In the genomic region with DNA sequence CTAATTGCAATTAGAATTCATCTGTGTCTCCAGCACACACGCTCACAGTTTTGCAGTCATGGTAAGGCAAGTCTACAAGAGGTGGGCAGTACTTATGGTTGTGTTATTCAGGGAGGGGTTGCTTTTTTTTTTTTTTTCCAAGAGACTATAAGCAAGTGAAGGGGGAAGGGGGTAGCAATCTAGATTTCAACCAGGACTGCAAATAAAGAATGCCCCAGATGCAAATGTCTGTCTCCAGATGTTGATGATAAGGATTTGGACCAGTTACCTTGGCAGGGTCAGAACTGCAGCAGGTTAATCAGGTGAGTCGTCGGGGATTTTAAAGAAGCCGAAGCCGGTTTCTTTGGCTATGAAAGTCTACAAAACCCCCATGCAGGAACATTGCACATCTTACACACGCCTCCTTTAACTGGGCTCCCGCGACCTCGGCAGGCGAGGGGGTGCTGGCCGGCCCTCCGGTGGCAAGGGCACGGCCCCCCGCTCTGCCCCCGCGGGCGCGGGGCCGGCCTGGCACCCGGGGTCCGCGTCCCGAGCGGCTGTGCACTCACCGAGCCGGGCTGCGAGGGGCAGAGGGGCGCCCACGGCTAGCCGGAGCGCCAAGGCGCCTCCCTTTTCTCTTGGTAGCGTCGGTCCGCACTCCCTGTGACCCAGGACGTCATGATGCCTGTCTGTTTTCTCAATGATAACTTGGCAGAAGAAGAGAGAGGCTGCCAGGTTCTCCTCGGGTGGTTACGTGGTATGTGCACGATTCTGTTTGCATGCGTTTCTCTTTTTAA, we compare ENCODE assay signal across 9 cellular contexts.
DNase-seq lines count a peak whose midpoint lies in the region; ATAC-seq and TF ChIP-seq lines count a peak whose summit lies in the region.
"Had no signal": no experiment of that assay in that cellular context is flagged by ENCODE, and none has a peak within 500 bp of the region (broad histone marks: within the 10 kb centered on the region; RNA-seq: fewer than 3 reads in every experiment).

No MANE protein-coding gene starts in this region.

- POLR2A ChIA-PET in Panc1 (lab: Charles Lee): no interaction called here

- H3K4me1 Mint-ChIP-seq in neural crest cell (peaks cover 25% of the 10 kb centered on the region), natural killer cell (no peaks in the 10 kb centered on the region)

- CTCF ChIA-PET in Panc1 (lab: Charles Lee): no interaction called here

- H3K36me3 Mint-ChIP-seq in neural crest cell (ENCODE audit: low read depth): no peaks in the 10 kb centered on the region
- no peaks in the 10 kb centered on the region for H3K36me3 Mint-ChIP-seq in natural killer cell

- no peaks in the 10 kb centered on the region for H3K4me1 ChIP-seq in HAP-1
- no peaks in the 10 kb centered on the region for H3K4me1 ChIP-seq in Panc1 (ENCODE audit: control insufficient read depth, insufficient read depth, low read length)

- no peak for DNase-seq in HAP-1 (ENCODE audit: low spot score in 2 of 2)
- no peak for DNase-seq in Panc1 (ENCODE audit: low read depth, low spot score)
- peak; percentile 5 for DNase-seq in fibroblast of villous mesenchyme (ENCODE audit: low read depth)
- DNase-seq in neural crest cell (ENCODE audit: low read depth, low spot score): peak; percentile 20
- DNase-seq in AG08395 (ENCODE audit: low spot score): no peak
- DNase-seq in natural killer cell: no peak

- peak overlapping the region; percentile 83 for H3K4me3 Mint-ChIP-seq in neural crest cell
- H3K4me3 Mint-ChIP-seq in natural killer cell: no peak overlapping the region

- no peaks in the 10 kb centered on the region for H3K36me3 ChIP-seq in HAP-1 (replicated peaks)
- no peaks in the 10 kb centered on the region for H3K36me3 ChIP-seq in Panc1 (ENCODE audit: control insufficient read depth, insufficient read depth, low read length)

- H3K27me3 Mint-ChIP-seq in neural crest cell (ENCODE audit: low read depth): peaks cover 22% of the 10 kb centered on the region
- H3K27me3 Mint-ChIP-seq in natural killer cell (ENCODE audit: low read depth in 2 of 2): peaks cover 19 to 30% of the 10 kb centered on the region in 2 donors

- TF ChIP-seq CTCF in Panc1 (IDR thresholded peaks at IDR 0.05): no peak
- no peak for TF ChIP-seq CTCF in fibroblast of villous mesenchyme (IDR thresholded peaks at IDR 0.05; ENCODE audit: insufficient read depth, low read depth, low read length)
- no peak for TF ChIP-seq CTCF in neural crest cell (conservative IDR thresholded peaks at IDR 0.05)
- no peak for TF ChIP-seq CTCF in natural killer cell (IDR thresholded peaks at IDR 0.05)

- peak; percentile 80 for ATAC-seq in Panc1
- ATAC-seq in HG02763 (IDR thresholded peaks at IDR 0.05; ENCODE audit: unreplicated experiment): no peak
- ATAC-seq in HG02870 (IDR thresholded peaks at IDR 0.05; ENCODE audit: unreplicated experiment): no peak
- ATAC-seq in natural killer cell: no peak
- ATAC-seq: naive thymus-derived CD8-positive, alpha-beta T cell had no signal

- intact Hi-C loops in Panc1 (cut with micrococcal nuclease; ENCODE audit: unreplicated experiment): no loop called here
- intact Hi-C loops in natural killer cell (cut with micrococcal nuclease): no loop called here

- H3K27me3 ChIP-seq in HAP-1 (ENCODE audit: low read depth) (no peaks in the 10 kb centered on the region), Panc1 (ENCODE audit: control insufficient read depth, insufficient read depth, low read length) (peaks cover 5% of the 10 kb centered on the region)

- peak overlapping the region; percentile 12 for H3K4me3 ChIP-seq in HAP-1
- peak overlapping the region; percentile 39 for H3K4me3 ChIP-seq in Panc1 (ENCODE audit: low read depth in 2 of 2, low read length in 2 of 2)
- H3K4me3 ChIP-seq in fibroblast of villous mesenchyme (ENCODE audit: low read depth, low read length): peak overlapping the region; percentile 14

- H3K9me3 Mint-ChIP-seq in neural crest cell (no peaks in the 10 kb centered on the region), natural killer cell (peaks cover 7 to 8% of the 10 kb centered on the region in 2 donors)

- in situ Hi-C loops in HAP-1 (cut with MboI; ENCODE audit: low sequenced_read_pairs): no loop called here
- in situ Hi-C loops in Panc1 (cut with HindIII; ENCODE audit: low pct_unique_long_range_greater_than_20kb, low sequenced_read_pairs): no loop called here

- no peaks in the 10 kb centered on the region for H3K9me3 ChIP-seq in HAP-1
- no peaks in the 10 kb centered on the region for H3K9me3 ChIP-seq in Panc1 (ENCODE audit: control insufficient read depth, insufficient read depth, low read depth, low read length)

- no peak overlapping the region for H3K27ac ChIP-seq in Panc1 (ENCODE audit: low read length)

- H3K27ac Mint-ChIP-seq in neural crest cell (ENCODE audit: unreplicated experiment) (peak overlapping the region; percentile 76), natural killer cell (no peak overlapping the region)

- no TSS peak for BruUV-seq in Panc1 (replicated peaks; lab: Mats Ljungman, UMichigan)

Comparison
In these comparisons a context has a peak if more than half of its experiments do, and no peak if none do; other contexts are left out.
1. DNase-seq: peak in fibroblast of villous mesenchyme (single experiment) and neural crest cell (single experiment); none in HAP-1 (0 of 2), Panc1 (single experiment), AG08395 (single experiment) and natural killer cell (single experiment).
2. Peak in every context shown above with its lines, with median percentiles within 50 percentile points of each other: H3K4me3 ChIP-seq.